In genomic region chr13:76385606-76386005, GRCh38 we compare ENCODE assay signal across 24 cellular contexts.
"Had no signal": no experiment of that assay in that cellular context is flagged by ENCODE, and none has a peak within 500 bp of the region (broad histone marks: within the 10 kb centered on the region; RNA-seq: fewer than 3 reads in every experiment).

No MANE protein-coding gene starts in this region.

- DNase-seq: activated B cell treated with CpG ODN at 0.5 μM for 24 hours; activated CD4-positive, alpha-beta memory T cell treated with anti-CD3 and anti-CD28 coated beads for 36 hours; activated CD4-positive, alpha-beta T cell treated with anti-CD3 and anti-CD28 coated beads for 4 hours; activated naive CD4-positive, alpha-beta T cell treated with anti-CD3 and anti-CD28 coated beads for 36 hours; activated T-cell treated with anti-CD3 and anti-CD28 coated beads for 4 hours; aorta; cerebellar nuclear complex; effector CD8-positive, alpha-beta T cell; esophagus squamous epithelium; heart left ventricle; immature natural killer cell; left ventricle myocardium superior; mucosa of descending colon; naive thymus-derived CD4-positive, alpha-beta T cell; stimulated activated CD4-positive, alpha-beta T cell treated with anti-CD3 and anti-CD28 coated beads, Interleukin-15, amount 100 ng/mL, for 24 hours; stimulated activated CD4-positive, alpha-beta T cell treated with anti-CD3 and anti-CD28 coated beads, Interleukin-2, amount 100 ng/mL, for 48 hours; T-cell; trophoblast cell had no signal

- H3K4me3 ChIP-seq: esophagus squamous epithelium, gastroesophageal sphincter, heart left ventricle, mucosa of descending colon, neural progenitor cell, right atrium auricular region, skin epidermis, suprapubic skin, vagina had no signal

- ATAC-seq: gastroesophageal sphincter; heart left ventricle; left ventricle myocardium superior; mucosa of descending colon; naive thymus-derived CD4-positive, alpha-beta T cell; T-cell had no signal

- H3K4me1 ChIP-seq: esophagus squamous epithelium, neural progenitor cell, right atrium auricular region, vagina had no signal

- H3K9me3 ChIP-seq: esophagus squamous epithelium, gastroesophageal sphincter, heart left ventricle, mucosa of descending colon, right atrium auricular region, suprapubic skin, vagina had no signal

- H3K27ac ChIP-seq: esophagus squamous epithelium, heart left ventricle, neural progenitor cell, right atrium auricular region, suprapubic skin, vagina had no signal

- H3K27me3 ChIP-seq: esophagus squamous epithelium, gastroesophageal sphincter, heart left ventricle, neural progenitor cell, right atrium auricular region, suprapubic skin, vagina had no signal

- H3K4me2 ChIP-seq: neural progenitor cell had no signal

- H3K36me3 ChIP-seq: esophagus squamous epithelium, gastroesophageal sphincter, heart left ventricle, neural progenitor cell, right atrium auricular region, suprapubic skin, vagina had no signal

- H2AFZ ChIP-seq: neural progenitor cell had no signal
